In the genomic region with DNA sequence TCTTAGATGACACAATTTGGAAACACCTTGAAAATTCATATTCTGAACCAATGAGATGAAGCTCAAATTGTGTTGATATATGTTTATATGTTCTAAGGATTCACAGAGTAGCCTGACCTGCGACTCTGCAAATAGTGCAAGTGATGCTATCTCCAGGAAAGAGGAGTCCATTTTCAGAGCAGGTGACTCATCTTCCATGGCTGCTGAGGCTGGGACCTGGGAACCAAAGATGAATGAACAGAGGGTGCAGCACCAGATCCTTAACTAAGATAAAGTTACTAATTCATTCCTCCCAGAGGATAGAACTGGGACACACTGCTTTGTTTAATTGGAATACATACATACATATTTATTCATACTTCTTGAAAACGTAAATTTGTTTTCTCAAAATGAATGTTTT, we compare ENCODE assay signal across 1 cellular context.
A peak's percentile ranks its signal among the peaks of the same experiment; 100 is the strongest.
TF ChIP-seq lines count a peak whose summit lies in the region.

No MANE protein-coding gene starts in this region.

TF ChIP-seq in K562, 482 proteins besides CTCF, POLR2A, EP300 and RAD21 (continued from another document):
- TF ChIP-seq, protein P1, sequence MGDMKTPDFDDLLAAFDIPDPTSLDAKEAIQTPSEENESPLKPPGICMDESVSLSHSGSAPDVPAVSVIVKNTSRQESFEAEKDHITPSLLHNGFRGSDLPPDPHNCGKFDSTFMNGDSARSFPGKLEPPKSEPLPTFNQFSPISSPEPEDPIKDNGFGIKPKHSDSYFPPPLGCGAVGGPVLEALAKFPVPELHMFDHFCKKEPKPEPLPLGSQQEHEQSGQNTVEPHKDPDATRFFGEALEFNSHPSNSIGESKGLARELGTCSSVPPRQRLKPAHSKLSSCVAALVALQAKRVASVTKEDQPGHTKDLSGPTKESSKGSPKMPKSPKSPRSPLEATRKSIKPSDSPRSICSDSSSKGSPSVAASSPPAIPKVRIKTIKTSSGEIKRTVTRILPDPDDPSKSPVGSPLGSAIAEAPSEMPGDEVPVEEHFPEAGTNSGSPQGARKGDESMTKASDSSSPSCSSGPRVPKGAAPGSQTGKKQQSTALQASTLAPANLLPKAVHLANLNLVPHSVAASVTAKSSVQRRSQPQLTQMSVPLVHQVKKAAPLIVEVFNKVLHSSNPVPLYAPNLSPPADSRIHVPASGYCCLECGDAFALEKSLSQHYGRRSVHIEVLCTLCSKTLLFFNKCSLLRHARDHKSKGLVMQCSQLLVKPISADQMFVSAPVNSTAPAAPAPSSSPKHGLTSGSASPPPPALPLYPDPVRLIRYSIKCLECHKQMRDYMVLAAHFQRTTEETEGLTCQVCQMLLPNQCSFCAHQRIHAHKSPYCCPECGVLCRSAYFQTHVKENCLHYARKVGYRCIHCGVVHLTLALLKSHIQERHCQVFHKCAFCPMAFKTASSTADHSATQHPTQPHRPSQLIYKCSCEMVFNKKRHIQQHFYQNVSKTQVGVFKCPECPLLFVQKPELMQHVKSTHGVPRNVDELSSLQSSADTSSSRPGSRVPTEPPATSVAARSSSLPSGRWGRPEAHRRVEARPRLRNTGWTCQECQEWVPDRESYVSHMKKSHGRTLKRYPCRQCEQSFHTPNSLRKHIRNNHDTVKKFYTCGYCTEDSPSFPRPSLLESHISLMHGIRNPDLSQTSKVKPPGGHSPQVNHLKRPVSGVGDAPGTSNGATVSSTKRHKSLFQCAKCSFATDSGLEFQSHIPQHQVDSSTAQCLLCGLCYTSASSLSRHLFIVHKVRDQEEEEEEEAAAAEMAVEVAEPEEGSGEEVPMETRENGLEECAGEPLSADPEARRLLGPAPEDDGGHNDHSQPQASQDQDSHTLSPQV (IDR thresholded peaks at IDR 0.05), result 0 out of 2 replicates have a peak, but pooled peaks have one; percentile 15
- no peak for TF ChIP-seq PML (IDR thresholded peaks at IDR 0.05; ENCODE audit: low read length)
- TF ChIP-seq SAFB2 (IDR thresholded peaks at IDR 0.05; ENCODE audit: borderline replicate concordance, low read depth, low read length, severe bottlenecking), result no peak
- no peak for TF ChIP-seq ZNF354B (CRISPR knock-in tag; IDR thresholded peaks at IDR 0.05)
- TF ChIP-seq, protein P2, sequence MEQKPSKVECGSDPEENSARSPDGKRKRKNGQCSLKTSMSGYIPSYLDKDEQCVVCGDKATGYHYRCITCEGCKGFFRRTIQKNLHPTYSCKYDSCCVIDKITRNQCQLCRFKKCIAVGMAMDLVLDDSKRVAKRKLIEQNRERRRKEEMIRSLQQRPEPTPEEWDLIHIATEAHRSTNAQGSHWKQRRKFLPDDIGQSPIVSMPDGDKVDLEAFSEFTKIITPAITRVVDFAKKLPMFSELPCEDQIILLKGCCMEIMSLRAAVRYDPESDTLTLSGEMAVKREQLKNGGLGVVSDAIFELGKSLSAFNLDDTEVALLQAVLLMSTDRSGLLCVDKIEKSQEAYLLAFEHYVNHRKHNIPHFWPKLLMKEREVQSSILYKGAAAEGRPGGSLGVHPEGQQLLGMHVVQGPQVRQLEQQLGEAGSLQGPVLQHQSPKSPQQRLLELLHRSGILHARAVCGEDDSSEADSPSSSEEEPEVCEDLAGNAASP (IDR thresholded peaks at IDR 0.05), result no peak
- no peak for TF ChIP-seq ZFPM2 (CRISPR knock-in tag; IDR thresholded peaks at IDR 0.05)
- TF ChIP-seq ZFP1 (CRISPR knock-in tag; IDR thresholded peaks at IDR 0.05), result no peak
- TF ChIP-seq ASH1L (IDR thresholded peaks at IDR 0.05; ENCODE audit: borderline replicate concordance, low read depth, partially characterized antibody), result no peak
- no peak for TF ChIP-seq SP2 (IDR thresholded peaks at IDR 0.05; ENCODE audit: extremely low read depth, low read depth, low read length, poor library complexity, severe bottlenecking)
- TF ChIP-seq YY1 (IDR thresholded peaks at IDR 0.05; ENCODE audit: borderline replicate concordance in 1 of 3, control insufficient read depth in 1 of 3, extremely low read depth in 1 of 3, insufficient read depth in 3 of 3, insufficient read length in 1 of 3, insufficient replicate concordance in 2 of 3, low read depth in 1 of 3, low read length in 2 of 3), result peak in 1 of 3 experiments; percentile 71
